Comparison of ENCODE assay signal across 27 cellular contexts in genomic region chr6:169398342-169399105, GRCh38.
DNase-seq lines count a peak whose midpoint lies in the region; ATAC-seq and TF ChIP-seq lines count a peak whose summit lies in the region.
"Had no signal": no experiment of that assay in that cellular context is flagged by ENCODE, and none has a peak within 500 bp of the region (broad histone marks: within the 10 kb centered on the region; RNA-seq: fewer than 3 reads in every experiment).

No MANE protein-coding gene starts in this region.

- no peak overlapping the region for H4K12ac ChIP-seq in trophoblast cell (ENCODE audit: low read depth, low read length)

- no peak overlapping the region for H2BK5ac ChIP-seq in trophoblast cell (ENCODE audit: low read depth, low read length, poor library complexity)

- no CpG with 5 or more reads among the region's 14 CpGs for WGBS in trophoblast cell (ENCODE audit: extremely low coverage, insufficient coverage, insufficient read length)
- 85% methylated on average over 14 of the region's 14 CpGs for WGBS in smooth muscle cell (ENCODE audit: low lambda C conversion rate)

- no peak overlapping the region for H2AFZ ChIP-seq in trophoblast cell (ENCODE audit: insufficient read depth, low read length, poor library complexity)
- H2AFZ ChIP-seq in smooth muscle cell (ENCODE audit: low read depth): no peak overlapping the region

- no peak for ATAC-seq in GM21360 (IDR thresholded peaks at IDR 0.05; ENCODE audit: unreplicated experiment)
- ATAC-seq: K562; left ventricle myocardium superior; naive thymus-derived CD4-positive, alpha-beta T cell; SK-N-SH treated with all-trans-retinoic acid at 6 μM for 48 hours; stimulated activated effector memory CD8-positive, alpha-beta T cell treated with anti-CD3 and anti-CD28 coated beads, Interleukin-12 subunit alpha, Interleukin-12 subunit beta, amount 100 ng/mL, for 72 hours had no signal

- no peak for TF ChIP-seq CTCF in smooth muscle cell (IDR thresholded peaks at IDR 0.05; ENCODE audit: borderline replicate concordance, insufficient read depth, poor library complexity, severe bottlenecking)

- no peak overlapping the region for H3K18ac ChIP-seq in trophoblast cell (ENCODE audit: low read length)

- no peaks in the 10 kb centered on the region for H3K79me2 ChIP-seq in trophoblast cell (ENCODE audit: control insufficient read depth, insufficient read depth, low read length, poor library complexity)
- no peaks in the 10 kb centered on the region for H3K79me2 ChIP-seq in smooth muscle cell (ENCODE audit: low read depth)

- H3K4me2 ChIP-seq in trophoblast cell (ENCODE audit: low read length) (no peak overlapping the region), smooth muscle cell (no peak overlapping the region)

- H3K4me1 ChIP-seq in trophoblast cell (ENCODE audit: control insufficient read depth in 1 of 2, insufficient read depth in 2 of 2, low read length in 2 of 2) (no peaks in the 10 kb centered on the region), smooth muscle cell (ENCODE audit: low read depth) (no peaks in the 10 kb centered on the region)
- H3K4me1 ChIP-seq: adrenal gland, esophagus squamous epithelium, transverse colon had no signal

- no peak overlapping the region for H3K9ac ChIP-seq in trophoblast cell (ENCODE audit: low read length)
- H3K9ac ChIP-seq in smooth muscle cell (ENCODE audit: low read depth): no peak overlapping the region
- H3K9ac ChIP-seq: BLaER1 treated with 17β-estradiol and CSF1 and Interleukin-3, amounts not matched to agents 10 nM and 100 nM had no signal

- DNase-seq in ELR (ENCODE audit: low read depth): peak; percentile 10
- DNase-seq in MG63: peak; percentile 19
- DNase-seq in fibroblast of the conjunctiva (ENCODE audit: low read depth): peak; percentile 5
- DNase-seq in trophoblast cell: no peak
- DNase-seq in smooth muscle cell (lab: John Stamatoyannopoulos, UW; ENCODE audit: unreplicated experiment): no peak
- DNase-seq in activated naive CD4-positive, alpha-beta T cell treated with anti-CD3 and anti-CD28 coated beads, Interleukin-2, amount 50 U/mL, for 16 hours: no peak
- no peak for DNase-seq in activated CD4-positive, alpha-beta T cell treated with anti-CD3 and anti-CD28 coated beads, Interleukin-2, amount 50 U/mL, for 48 hours
- DNase-seq: activated naive CD4-positive, alpha-beta T cell treated with Interleukin-2 at 50 U/mL for 16 hours; adrenal gland; COR-L47; DMS53; dorsolateral prefrontal cortex; esophagus squamous epithelium; left ventricle myocardium superior; midbrain; naive thymus-derived CD4-positive, alpha-beta T cell; NCI-H1105; NCI-H187 treated with DMSO at 0.1 percent for 48 hours; NCI-H2171; nucleus accumbens; stimulated activated CD4-positive, alpha-beta T cell treated with anti-CD3 and anti-CD28 coated beads, Interleukin-15, amount 100 ng/mL, for 24 hours; transverse colon had no signal

- H4K20me1 ChIP-seq in smooth muscle cell (ENCODE audit: low read depth): no peaks in the 10 kb centered on the region
- H4K20me1 ChIP-seq: BLaER1 treated with 17β-estradiol and CSF1 and Interleukin-3, amounts not matched to agents 10 nM and 100 nM had no signal

- no peak overlapping the region for H2BK120ac ChIP-seq in trophoblast cell (ENCODE audit: insufficient read depth, low read length, poor library complexity)

- H4K91ac ChIP-seq in trophoblast cell (ENCODE audit: low read depth, low read length): no peak overlapping the region

- H3K79me1 ChIP-seq in trophoblast cell (ENCODE audit: low read length): no peaks in the 10 kb centered on the region

- H3K27me3 ChIP-seq in MG63: no peaks in the 10 kb centered on the region
- no peaks in the 10 kb centered on the region for H3K27me3 ChIP-seq in trophoblast cell (ENCODE audit: insufficient read depth, low read length)
- no peaks in the 10 kb centered on the region for H3K27me3 ChIP-seq in smooth muscle cell (ENCODE audit: low read depth)
- H3K27me3 ChIP-seq: adrenal gland; BLaER1 treated with 17β-estradiol and CSF1 and Interleukin-3, amounts not matched to agents 10 nM and 100 nM; dorsolateral prefrontal cortex; esophagus squamous epithelium; transverse colon had no signal

- no peak overlapping the region for H3K4me3 ChIP-seq in MG63
- H3K4me3 ChIP-seq in trophoblast cell (ENCODE audit: low read depth, low read length): no peak overlapping the region
- H3K4me3 ChIP-seq in smooth muscle cell: no peak overlapping the region
- H3K4me3 ChIP-seq: adrenal gland; BLaER1 treated with 17β-estradiol and CSF1 and Interleukin-3, amounts not matched to agents 10 nM and 100 nM; dorsolateral prefrontal cortex; esophagus squamous epithelium; K562; transverse colon had no signal

- H3F3A ChIP-seq in smooth muscle cell (ENCODE audit: low read depth): no peaks in the 10 kb centered on the region

- H3K9me3 ChIP-seq in MG63 (no peaks in the 10 kb centered on the region), trophoblast cell (ENCODE audit: insufficient read depth, low read depth, low read length) (peaks cover 7% of the 10 kb centered on the region), smooth muscle cell (replicated peaks; ENCODE audit: low read depth) (no peaks in the 10 kb centered on the region)
- H3K9me3 ChIP-seq: adrenal gland, esophagus squamous epithelium, transverse colon had no signal

- no peaks in the 10 kb centered on the region for H3K36me3 ChIP-seq in MG63
- H3K36me3 ChIP-seq in trophoblast cell (ENCODE audit: control insufficient read depth in 1 of 2, insufficient read depth in 2 of 2, low read length in 2 of 2): no peaks in the 10 kb centered on the region
- no peaks in the 10 kb centered on the region for H3K36me3 ChIP-seq in smooth muscle cell (ENCODE audit: low read depth)
- H3K36me3 ChIP-seq: adrenal gland; BLaER1 treated with 17β-estradiol and CSF1 and Interleukin-3, amounts not matched to agents 10 nM and 100 nM; esophagus squamous epithelium; transverse colon had no signal

- H2BK12ac ChIP-seq in trophoblast cell (ENCODE audit: low read length): no peak overlapping the region

- H3K14ac ChIP-seq in trophoblast cell (ENCODE audit: low read length): no peak overlapping the region

- no peak overlapping the region for H4K8ac ChIP-seq in trophoblast cell (ENCODE audit: low read depth, low read length)

- H3K27ac ChIP-seq in trophoblast cell (ENCODE audit: low read depth, low read length) (no peak overlapping the region), smooth muscle cell (ENCODE audit: low read depth) (no peak overlapping the region)
- H3K27ac ChIP-seq: adrenal gland, dorsolateral prefrontal cortex, esophagus squamous epithelium, transverse colon had no signal

- H3K4ac ChIP-seq in trophoblast cell (ENCODE audit: low read depth, low read length): no peak overlapping the region

- H3K23ac ChIP-seq in trophoblast cell (ENCODE audit: low read length): peak overlapping the region; percentile 21

- H2AK5ac ChIP-seq in trophoblast cell (ENCODE audit: low read length): no peak overlapping the region

Comparison
In these comparisons a context has a peak if more than half of its experiments do, and no peak if none do; other contexts are left out.
1. DNase-seq: peak in ELR (single experiment), MG63 (single experiment) and fibroblast of the conjunctiva (single experiment); none in trophoblast cell (0 of 2), smooth muscle cell (single experiment), activated naive CD4-positive, alpha-beta T cell treated with anti-CD3 and anti-CD28 coated beads, Interleukin-2, amount 50 U/mL, for 16 hours (single experiment) and activated CD4-positive, alpha-beta T cell treated with anti-CD3 and anti-CD28 coated beads, Interleukin-2, amount 50 U/mL, for 48 hours (0 of 2).